ENCODE assay signal across 8 cellular contexts in genomic region chr3:107432013-107432515, GRCh38. TPM values are rescaled to one million over a fixed set of nuclear protein-coding genes. Genes with fewer than 3 reads are reported as not detected.
A peak's percentile ranks its signal among the peaks of the same experiment; 100 is the strongest.
DNase-seq lines count a peak whose midpoint lies in the region; ATAC-seq lines count a peak whose summit lies in the region.

No MANE protein-coding gene starts in this region.

- peak overlapping the region; percentile 54 for H3K27ac ChIP-seq in mesodermal cell (ENCODE audit: low read depth, low read length, severe bottlenecking)

- DNase-seq in NCI-H2081 (lab: John Stamatoyannopoulos, UW) (peak; percentile 7 to 49), NCI-H2081 treated with DMSO at 0.1 percent for 48 hours (lab: John Stamatoyannopoulos, UW) (no peak), NCI-H82 (lab: John Stamatoyannopoulos, UW) (peak; percentile 62)
- DNase-seq in activated CD8-positive, alpha-beta memory T cell treated with anti-CD3 and anti-CD28 coated beads for 24 hours: no peak

- no peaks in the 10 kb centered on the region for H3K9me3 Mint-ChIP-seq in dendritic cell treated with granulocyte-macrophage colony-stimulating factor and Interleukin-4, amounts not matched to agents 40 ng/mL and 50 ng/mL, for 4 days

- 20 to 25% methylated on average over 17 to 18 of the region's 20 CpGs for WGBS in mesodermal cell (ENCODE audit: insufficient coverage in 2 of 2), 2 experiments

- peak overlapping the region; percentile 56 for H3K4me3 ChIP-seq in mesodermal cell (ENCODE audit: extremely low read depth, insufficient read depth, low read length, poor library complexity, severe bottlenecking)

- no peaks in the 10 kb centered on the region for H3K36me3 Mint-ChIP-seq in dendritic cell treated with granulocyte-macrophage colony-stimulating factor and Interleukin-4, amounts not matched to agents 40 ng/mL and 50 ng/mL, for 4 days (ENCODE audit: low read depth)

- no peaks in the 10 kb centered on the region for H3K36me3 ChIP-seq in mesodermal cell (ENCODE audit: control insufficient read depth, insufficient read depth, low read length)

- intact Hi-C loops in dendritic cell treated with granulocyte-macrophage colony-stimulating factor and Interleukin-4, amounts not matched to agents 40 ng/mL and 50 ng/mL, for 4 days (cut with micrococcal nuclease): no loop called here

- no peak for ATAC-seq in GM21423 (IDR thresholded peaks at IDR 0.05; ENCODE audit: unreplicated experiment)
- no peak for ATAC-seq in HG03196 (IDR thresholded peaks at IDR 0.05; ENCODE audit: unreplicated experiment)

- peak overlapping the region; percentile 83 for H3K27ac Mint-ChIP-seq in dendritic cell treated with granulocyte-macrophage colony-stimulating factor and Interleukin-4, amounts not matched to agents 40 ng/mL and 50 ng/mL, for 4 days

- H3K4me3 Mint-ChIP-seq in dendritic cell treated with granulocyte-macrophage colony-stimulating factor and Interleukin-4, amounts not matched to agents 40 ng/mL and 50 ng/mL, for 4 days: peak overlapping the region; percentile 85

- peaks cover 3% of the 10 kb centered on the region for H3K4me1 ChIP-seq in mesodermal cell (ENCODE audit: control insufficient read depth, insufficient read depth, low read length, poor library complexity, severe bottlenecking)

- no peaks in the 10 kb centered on the region for H3K9me3 ChIP-seq in mesodermal cell (ENCODE audit: control insufficient read depth, low read length)

- peaks cover 17% of the 10 kb centered on the region for H3K4me1 Mint-ChIP-seq in dendritic cell treated with granulocyte-macrophage colony-stimulating factor and Interleukin-4, amounts not matched to agents 40 ng/mL and 50 ng/mL, for 4 days (ENCODE audit: low read depth)

- peaks cover 24% of the 10 kb centered on the region for H3K27me3 Mint-ChIP-seq in dendritic cell treated with granulocyte-macrophage colony-stimulating factor and Interleukin-4, amounts not matched to agents 40 ng/mL and 50 ng/mL, for 4 days

RNA-seq across cellular contexts. Expression of gene CCDC54, which starts 54.8 kb away (rescaled TPM):
- polyA plus RNA-seq in mesodermal cell (2013, experiment 1 of 2): not detected
- not detected for polyA plus RNA-seq in mesodermal cell (2013, experiment 2 of 2)

Comparison
In these comparisons a context has a peak if more than half of its experiments do, and no peak if none do; other contexts are left out.
1. DNase-seq: peak in NCI-H2081 (2 of 2) and NCI-H82 (single experiment); none in NCI-H2081 treated with DMSO at 0.1 percent for 48 hours (single experiment) and activated CD8-positive, alpha-beta memory T cell treated with anti-CD3 and anti-CD28 coated beads for 24 hours (single experiment).